ENCODE assay signal across 12 cellular contexts in genomic region chr6:168301648-168302398, GRCh38. TPM values are rescaled to one million over a fixed set of nuclear protein-coding genes. Genes with fewer than 3 reads are reported as not detected.
DNase-seq lines count a peak whose midpoint lies in the region; ATAC-seq and TF ChIP-seq lines count a peak whose summit lies in the region.
"Had no signal": no experiment of that assay in that cellular context is flagged by ENCODE, and none has a peak within 500 bp of the region (broad histone marks: within the 10 kb centered on the region; RNA-seq: fewer than 3 reads in every experiment).

No MANE protein-coding gene starts in this region.

- peaks cover 16% of the 10 kb centered on the region for H3K27me3 Mint-ChIP-seq in WTC11 (ENCODE audit: low read depth)
- peaks cover 4% of the 10 kb centered on the region for H3K27me3 Mint-ChIP-seq in activated CD8-positive, alpha-beta memory T cell treated with anti-CD3 and anti-CD28 coated beads, Interleukin-2, amount 10 ng/mL, durations not matched to agents 7 days and 5 days

- ATAC-seq in Right ventricle myocardium superior (ENCODE audit: poor library complexity) (no peak), WTC11 (peak; percentile 64)
- no peak for ATAC-seq in activated CD8-positive, alpha-beta memory T cell treated with anti-CD3 and anti-CD28 coated beads, Interleukin-2, amount 10 ng/mL, durations not matched to agents 7 days and 5 days

- H3K4me3 ChIP-seq in right atrium auricular region (no peak overlapping the region), liver (ENCODE audit: low read depth in 1 of 3, low read length in 3 of 3) (peak overlapping the region in 2 of 3 donors; percentile 25 to 27)

- CTCF ChIA-PET in WTC11 (lab: Charles Lee), result interaction anchor here (0.7 to 1.9 kb wide), 9 partner anchors 13 to 184 kb away, joined by 3 to 8 read pairs (median 4); partner anchors contain the start of gene DACT2
- CTCF ChIA-PET in activated CD8-positive, alpha-beta memory T cell treated with anti-CD3 and anti-CD28 coated beads, Interleukin-2, amount 10 ng/mL, durations not matched to agents 7 days and 5 days (lab: Charles Lee), result interaction anchor here (0.9 kb wide), 1 partner anchor 24 kb away, joined by 3 read pairs; no protein-coding TSS in a partner anchor

- no peaks in the 10 kb centered on the region for H3K9me3 Mint-ChIP-seq in WTC11
- no peaks in the 10 kb centered on the region for H3K9me3 Mint-ChIP-seq in activated CD8-positive, alpha-beta memory T cell treated with anti-CD3 and anti-CD28 coated beads, Interleukin-2, amount 10 ng/mL, durations not matched to agents 7 days and 5 days (ENCODE audit: low read depth)
- H3K9me3 Mint-ChIP-seq: activated B cell treated with CpG ODN at 0.5 μM for 24 hours had no signal

- no peaks in the 10 kb centered on the region for H3K4me1 ChIP-seq in right atrium auricular region
- peaks cover 2 to 42% (median 28%) of the 10 kb centered on the region in 4 donors for H3K4me1 ChIP-seq in liver (ENCODE audit: control insufficient read depth in 4 of 4, insufficient read depth in 4 of 4, low read length in 3 of 4)

- H3K27me3 ChIP-seq in right atrium auricular region, result no peaks in the 10 kb centered on the region
- H3K27me3 ChIP-seq in liver (ENCODE audit: control insufficient read depth in 4 of 4, insufficient read depth in 4 of 4, low read length in 3 of 4), result no peaks in the 10 kb centered on the region

- no peak overlapping the region for H3K27ac Mint-ChIP-seq in WTC11
- H3K27ac Mint-ChIP-seq in activated CD8-positive, alpha-beta memory T cell treated with anti-CD3 and anti-CD28 coated beads, Interleukin-2, amount 10 ng/mL, durations not matched to agents 7 days and 5 days, result no peak overlapping the region
- H3K27ac Mint-ChIP-seq: activated B cell treated with CpG ODN at 0.5 μM for 24 hours had no signal

- H3K36me3 ChIP-seq in right atrium auricular region (no peaks in the 10 kb centered on the region), liver (ENCODE audit: control insufficient read depth in 4 of 4, insufficient read depth in 3 of 4, low read depth in 1 of 4, low read length in 3 of 4) (no peaks in the 10 kb centered on the region)

- WGBS in liver, result 24% methylated on average over 16 of the region's 16 CpGs

- DNase-seq in right atrium auricular region (ENCODE audit: low spot score), result peak; percentile 55
- no peak for DNase-seq in Right ventricle myocardium superior
- DNase-seq in WTC11 (ENCODE audit: low spot score), result no peak
- no peak for DNase-seq in activated CD8-positive, alpha-beta memory T cell treated with anti-CD3 and anti-CD28 coated beads, Interleukin-2, amount 10 ng/mL, durations not matched to agents 7 days and 5 days
- no peak for DNase-seq in OCI-M1 (lab: John Stamatoyannopoulos, UW)
- no peak for DNase-seq in NCI-H526 treated with DMSO at 0.1 percent for 48 hours (lab: John Stamatoyannopoulos, UW)
- DNase-seq in HUDEP-2 (lab: John Stamatoyannopoulos, UW; ENCODE audit: unreplicated experiment in 76 of 76), result no peak
- DNase-seq: activated B cell treated with CpG ODN at 0.5 μM for 24 hours, DMS79 treated with DMSO at 0.1 percent for 48 hours, Karpas-422, NCI-H524 had no signal

- H3K27ac ChIP-seq in right atrium auricular region, result no peak overlapping the region
- H3K27ac ChIP-seq in liver (ENCODE audit: low read depth in 1 of 2, low read length in 2 of 2), result peak overlapping the region; percentile 47 to 69

- peak overlapping the region in 1 of 2 donors; percentile 10 for H3K9ac ChIP-seq in liver (ENCODE audit: low read depth in 1 of 2, low read length in 2 of 2)

- H3K4me1 Mint-ChIP-seq in WTC11, result peaks cover 39% of the 10 kb centered on the region
- H3K4me1 Mint-ChIP-seq in activated CD8-positive, alpha-beta memory T cell treated with anti-CD3 and anti-CD28 coated beads, Interleukin-2, amount 10 ng/mL, durations not matched to agents 7 days and 5 days, result no peaks in the 10 kb centered on the region
- H3K4me1 Mint-ChIP-seq: activated B cell treated with CpG ODN at 0.5 μM for 24 hours had no signal

- TF ChIP-seq RAD21 in liver (IDR thresholded peaks at IDR 0.05), result peak; percentile 9 to 50

- intact Hi-C loops in Right ventricle myocardium superior (cut with DNase I), result no loop called here

- H3K4me3 Mint-ChIP-seq in WTC11, result peak overlapping the region; percentile 22; the same call in 1 of the 2 replicates
- no peak overlapping the region for H3K4me3 Mint-ChIP-seq in activated CD8-positive, alpha-beta memory T cell treated with anti-CD3 and anti-CD28 coated beads, Interleukin-2, amount 10 ng/mL, durations not matched to agents 7 days and 5 days
- H3K4me3 Mint-ChIP-seq: activated B cell treated with CpG ODN at 0.5 μM for 24 hours had no signal

- POLR2A ChIA-PET in WTC11 (lab: Charles Lee), result interaction anchor here (0.8 kb wide), 1 partner anchor 17 kb away, joined by 4 read pairs; the partner anchor contains the start of gene DACT2

- H3K9me3 ChIP-seq in right atrium auricular region (no peaks in the 10 kb centered on the region), liver (ENCODE audit: control insufficient read depth in 4 of 4, low read length in 3 of 4) (no peaks in the 10 kb centered on the region)

- no peaks in the 10 kb centered on the region for H3K36me3 Mint-ChIP-seq in WTC11
- no peaks in the 10 kb centered on the region for H3K36me3 Mint-ChIP-seq in activated CD8-positive, alpha-beta memory T cell treated with anti-CD3 and anti-CD28 coated beads, Interleukin-2, amount 10 ng/mL, durations not matched to agents 7 days and 5 days

- TF ChIP-seq CTCF in right atrium auricular region (IDR thresholded peaks at IDR 0.05), result no peak
- TF ChIP-seq CTCF in WTC11 (IDR thresholded peaks at IDR 0.05), result no peak
- TF ChIP-seq CTCF in liver (IDR thresholded peaks at IDR 0.05; ENCODE audit: low read depth, low read length, missing input control), result no peak

TF ChIP-seq in WTC11, 78 proteins besides CTCF, POLR2A, EP300 and RAD21 (continues in another document):
- TF ChIP-seq JAZF1 (CRISPR knock-in tag; IDR thresholded peaks at IDR 0.05) (no peak), ZNF423 (CRISPR knock-in tag; IDR thresholded peaks at IDR 0.05) (peak; percentile 99), NR1H2 (CRISPR knock-in tag; IDR thresholded peaks at IDR 0.05) (no peak)

TF ChIP-seq in liver, 16 proteins besides CTCF, POLR2A, EP300 and RAD21 (continues in another document):
- TF ChIP-seq FOXA2 (IDR thresholded peaks at IDR 0.05) (peak; percentile 41), FOXA1 (IDR thresholded peaks at IDR 0.05) (peak; percentile 22), RXRA (IDR thresholded peaks at IDR 0.05) (peak; percentile 24 to 59), REST (IDR thresholded peaks at IDR 0.05) (peak; percentile 62), GABPA (IDR thresholded peaks at IDR 0.05 in 1 of 2, conservative IDR thresholded peaks at IDR 0.05 in 1 of 2) (no peak), HNF4G (IDR thresholded peaks at IDR 0.05) (no peak), YY1 (IDR thresholded peaks at IDR 0.05) (peak; percentile 51), NR2F2 (IDR thresholded peaks at IDR 0.05) (no peak), EGR1 (IDR thresholded peaks at IDR 0.05; ENCODE audit: low read depth in 2 of 2) (no peak), MAX (IDR thresholded peaks at IDR 0.05) (no peak), HNF4A (conservative IDR thresholded peaks at IDR 0.05) (peak; percentile 59 to 66), JUND (IDR thresholded peaks at IDR 0.05) (no peak), SP1 (IDR thresholded peaks at IDR 0.05) (peak; percentile 62), ATF3 (IDR thresholded peaks at IDR 0.05) (no peak)

RNA-seq across cellular contexts. Expression of gene DACT2, which starts 17.8 kb away (rescaled TPM):
- total RNA-seq in right atrium auricular region, result 1 to 10 TPM; 1.5 to 2.0 TPM
- 1.6 TPM for total RNA-seq in Right ventricle myocardium superior
- total RNA-seq in WTC11 (2021), result 3.4 to 4.9 TPM (median 3.8 TPM) in 3 replicates
- total RNA-seq in liver, result 1 to 10 TPM in 1 of 2 donors, under 1 TPM in 1; 0.42 to 2.8 TPM
- polyA plus RNA-seq in liver, result 1 to 10 TPM in 1 of 2 donors, under 1 TPM in 1; 0.25 to 1.3 TPM
- under 1 TPM in 1 of 2 experiments, not detected in 1; 0.91 TPM for total RNA-seq in activated CD8-positive, alpha-beta memory T cell treated with anti-CD3 and anti-CD28 coated beads, Interleukin-2, amount 10 ng/mL, durations not matched to agents 7 days and 5 days
- total RNA-seq: activated B cell treated with CpG ODN at 0.5 μM for 24 hours had no signal

Comparison
In these comparisons a context has a peak if more than half of its experiments do, and no peak if none do; other contexts are left out.
1. H3K27ac ChIP-seq: peak in liver (2 of 2); none in right atrium auricular region (0 of 2).
2. H3K4me3 ChIP-seq: peak in liver (2 of 3); none in right atrium auricular region (0 of 2).